Comparison of ENCODE assay signal across 1 cellular context in genomic region chr6:114167583-114168576, GRCh38.
TF ChIP-seq lines count a peak whose summit lies in the region.

No MANE protein-coding gene starts in this region.

TF ChIP-seq in GM23338, 12 proteins besides CTCF, POLR2A, EP300 and RAD21 (continued from another document):
- TF ChIP-seq ZNF462 (CRISPR knock-in tag; IDR thresholded peaks at IDR 0.05), result no peak
- TF ChIP-seq ZNF114 (CRISPR knock-in tag; IDR thresholded peaks at IDR 0.05), result no peak
- TF ChIP-seq STAT1 (IDR thresholded peaks at IDR 0.05; ENCODE audit: unreplicated experiment), result no peak
- TF ChIP-seq CREB1 (CRISPR knock-in tag; IDR thresholded peaks at IDR 0.05; ENCODE audit: low read depth), result no peak
- TF ChIP-seq ETS1 (IDR thresholded peaks at IDR 0.05), result no peak
- no peak for TF ChIP-seq ZNF331 (CRISPR knock-in tag; IDR thresholded peaks at IDR 0.05; ENCODE audit: low read depth)
- TF ChIP-seq EZH2phosphoT487 (IDR thresholded peaks at IDR 0.05; ENCODE audit: unreplicated experiment), result no peak
